In the genomic region with DNA sequence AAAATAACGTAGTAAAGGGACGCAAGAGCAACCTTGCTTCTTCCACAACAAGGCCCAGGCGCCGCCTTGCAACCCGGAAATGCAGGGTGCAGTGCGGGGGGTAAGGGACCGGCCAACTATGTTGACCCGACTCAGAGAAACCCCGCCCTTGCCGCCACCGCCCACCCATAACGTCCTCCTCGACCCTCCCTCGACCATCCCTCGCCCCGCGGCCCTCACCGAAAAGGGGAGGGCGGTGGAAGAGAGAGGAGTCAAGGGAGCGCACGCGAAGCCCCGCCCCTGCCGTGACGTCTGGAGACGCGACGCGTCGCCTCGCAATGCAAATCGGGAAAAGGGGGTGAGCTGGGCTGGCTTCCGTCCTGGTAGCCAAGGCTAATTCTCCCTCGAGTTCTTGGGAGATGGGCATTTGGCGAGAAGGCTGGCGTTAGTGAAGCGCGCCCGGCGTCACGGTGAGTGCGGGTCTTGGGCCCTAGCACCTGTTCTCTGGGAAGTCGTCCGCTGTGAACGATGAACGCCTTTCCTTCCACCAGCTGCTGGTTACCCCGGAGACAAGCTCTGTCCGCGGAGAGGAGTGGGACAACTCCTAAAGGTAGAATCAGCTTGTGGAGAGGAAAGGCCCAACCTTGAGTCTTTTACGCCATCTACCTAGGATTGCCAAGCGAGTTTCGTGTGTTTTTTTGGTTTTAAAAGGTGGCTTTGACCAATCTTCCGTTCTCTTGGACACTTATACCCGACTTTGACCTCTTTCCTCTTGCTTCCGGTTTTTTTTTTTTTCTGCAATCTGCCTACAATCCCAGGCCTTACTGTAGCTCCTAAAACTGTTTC, we compare ENCODE assay signal across 1 cellular context.
TF ChIP-seq lines count a peak whose summit lies in the region.

Gene USP8, plus strand, starts transcription at position 340 of the 825 bp plus-strand sequence. CDS start 14,669 bp downstream, outside the sequence.

TF ChIP-seq in K562, 482 proteins besides CTCF, POLR2A, EP300 and RAD21 (continued from another document and continues in another):
- TF ChIP-seq, protein P1, sequence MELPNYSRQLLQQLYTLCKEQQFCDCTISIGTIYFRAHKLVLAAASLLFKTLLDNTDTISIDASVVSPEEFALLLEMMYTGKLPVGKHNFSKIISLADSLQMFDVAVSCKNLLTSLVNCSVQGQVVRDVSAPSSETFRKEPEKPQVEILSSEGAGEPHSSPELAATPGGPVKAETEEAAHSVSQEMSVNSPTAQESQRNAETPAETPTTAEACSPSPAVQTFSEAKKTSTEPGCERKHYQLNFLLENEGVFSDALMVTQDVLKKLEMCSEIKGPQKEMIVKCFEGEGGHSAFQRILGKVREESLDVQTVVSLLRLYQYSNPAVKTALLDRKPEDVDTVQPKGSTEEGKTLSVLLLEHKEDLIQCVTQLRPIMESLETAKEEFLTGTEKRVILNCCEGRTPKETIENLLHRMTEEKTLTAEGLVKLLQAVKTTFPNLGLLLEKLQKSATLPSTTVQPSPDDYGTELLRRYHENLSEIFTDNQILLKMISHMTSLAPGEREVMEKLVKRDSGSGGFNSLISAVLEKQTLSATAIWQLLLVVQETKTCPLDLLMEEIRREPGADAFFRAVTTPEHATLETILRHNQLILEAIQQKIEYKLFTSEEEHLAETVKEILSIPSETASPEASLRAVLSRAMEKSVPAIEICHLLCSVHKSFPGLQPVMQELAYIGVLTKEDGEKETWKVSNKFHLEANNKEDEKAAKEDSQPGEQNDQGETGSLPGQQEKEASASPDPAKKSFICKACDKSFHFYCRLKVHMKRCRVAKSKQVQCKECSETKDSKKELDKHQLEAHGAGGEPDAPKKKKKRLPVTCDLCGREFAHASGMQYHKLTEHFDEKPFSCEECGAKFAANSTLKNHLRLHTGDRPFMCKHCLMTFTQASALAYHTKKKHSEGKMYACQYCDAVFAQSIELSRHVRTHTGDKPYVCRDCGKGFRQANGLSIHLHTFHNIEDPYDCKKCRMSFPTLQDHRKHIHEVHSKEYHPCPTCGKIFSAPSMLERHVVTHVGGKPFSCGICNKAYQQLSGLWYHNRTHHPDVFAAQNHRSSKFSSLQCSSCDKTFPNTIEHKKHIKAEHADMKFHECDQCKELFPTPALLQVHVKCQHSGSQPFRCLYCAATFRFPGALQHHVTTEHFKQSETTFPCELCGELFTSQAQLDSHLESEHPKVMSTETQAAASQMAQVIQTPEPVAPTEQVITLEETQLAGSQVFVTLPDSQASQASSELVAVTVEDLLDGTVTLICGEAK (IDR thresholded peaks at IDR 0.05) = peak; percentile 43; the same call in 1 of the 2 replicates
- TF ChIP-seq, protein P1 (CRISPR knock-in tag; IDR thresholded peaks at IDR 0.05) = no peak
- TF ChIP-seq NFXL1 (CRISPR knock-in tag; IDR thresholded peaks at IDR 0.05) = no peak
- TF ChIP-seq, protein P2, sequence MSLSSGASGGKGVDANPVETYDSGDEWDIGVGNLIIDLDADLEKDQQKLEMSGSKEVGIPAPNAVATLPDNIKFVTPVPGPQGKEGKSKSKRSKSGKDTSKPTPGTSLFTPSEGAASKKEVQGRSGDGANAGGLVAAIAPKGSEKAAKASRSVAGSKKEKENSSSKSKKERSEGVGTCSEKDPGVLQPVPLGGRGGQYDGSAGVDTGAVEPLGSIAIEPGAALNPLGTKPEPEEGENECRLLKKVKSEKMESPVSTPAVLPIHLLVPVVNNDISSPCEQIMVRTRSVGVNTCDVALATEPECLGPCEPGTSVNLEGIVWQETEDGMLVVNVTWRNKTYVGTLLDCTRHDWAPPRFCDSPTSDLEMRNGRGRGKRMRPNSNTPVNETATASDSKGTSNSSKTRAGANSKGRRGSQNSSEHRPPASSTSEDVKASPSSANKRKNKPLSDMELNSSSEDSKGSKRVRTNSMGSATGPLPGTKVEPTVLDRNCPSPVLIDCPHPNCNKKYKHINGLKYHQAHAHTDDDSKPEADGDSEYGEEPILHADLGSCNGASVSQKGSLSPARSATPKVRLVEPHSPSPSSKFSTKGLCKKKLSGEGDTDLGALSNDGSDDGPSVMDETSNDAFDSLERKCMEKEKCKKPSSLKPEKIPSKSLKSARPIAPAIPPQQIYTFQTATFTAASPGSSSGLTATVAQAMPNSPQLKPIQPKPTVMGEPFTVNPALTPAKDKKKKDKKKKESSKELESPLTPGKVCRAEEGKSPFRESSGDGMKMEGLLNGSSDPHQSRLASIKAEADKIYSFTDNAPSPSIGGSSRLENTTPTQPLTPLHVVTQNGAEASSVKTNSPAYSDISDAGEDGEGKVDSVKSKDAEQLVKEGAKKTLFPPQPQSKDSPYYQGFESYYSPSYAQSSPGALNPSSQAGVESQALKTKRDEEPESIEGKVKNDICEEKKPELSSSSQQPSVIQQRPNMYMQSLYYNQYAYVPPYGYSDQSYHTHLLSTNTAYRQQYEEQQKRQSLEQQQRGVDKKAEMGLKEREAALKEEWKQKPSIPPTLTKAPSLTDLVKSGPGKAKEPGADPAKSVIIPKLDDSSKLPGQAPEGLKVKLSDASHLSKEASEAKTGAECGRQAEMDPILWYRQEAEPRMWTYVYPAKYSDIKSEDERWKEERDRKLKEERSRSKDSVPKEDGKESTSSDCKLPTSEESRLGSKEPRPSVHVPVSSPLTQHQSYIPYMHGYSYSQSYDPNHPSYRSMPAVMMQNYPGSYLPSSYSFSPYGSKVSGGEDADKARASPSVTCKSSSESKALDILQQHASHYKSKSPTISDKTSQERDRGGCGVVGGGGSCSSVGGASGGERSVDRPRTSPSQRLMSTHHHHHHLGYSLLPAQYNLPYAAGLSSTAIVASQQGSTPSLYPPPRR (CRISPR knock-in tag; IDR thresholded peaks at IDR 0.05; ENCODE audit: borderline replicate concordance) = 0 out of 2 replicates have a peak, but pooled peaks have one; percentile 33
- peak; percentile 5; the same call in 1 of the 2 replicates for TF ChIP-seq TEAD4 (IDR thresholded peaks at IDR 0.05; ENCODE audit: low read length)
- TF ChIP-seq TEAD4 (CRISPR knock-in tag; IDR thresholded peaks at IDR 0.05; ENCODE audit: borderline replicate concordance) = no peak
- TF ChIP-seq HNRNPLL (IDR thresholded peaks at IDR 0.05; ENCODE audit: low read depth, low read length, poor library complexity, severe bottlenecking) = peak; percentile 61
- TF ChIP-seq RCOR1 (IDR thresholded peaks at IDR 0.05; ENCODE audit: borderline replicate concordance in 1 of 2, low read depth in 2 of 2, low read length in 2 of 2) = no peak
- peak; percentile 52; the same call in 1 of the 2 replicates for TF ChIP-seq SOX6 (IDR thresholded peaks at IDR 0.05)
- no peak for TF ChIP-seq ZNF282 (CRISPR knock-in tag; IDR thresholded peaks at IDR 0.05)
- peak; percentile 78; the same call in 1 of the 2 replicates for TF ChIP-seq ETV5 (CRISPR knock-in tag; IDR thresholded peaks at IDR 0.05; ENCODE audit: low read depth)
- no peak for TF ChIP-seq ZNF197 (CRISPR knock-in tag; IDR thresholded peaks at IDR 0.05; ENCODE audit: low read depth)
- TF ChIP-seq SMARCC2 (IDR thresholded peaks at IDR 0.05; ENCODE audit: low read depth) = no peak
- no peak for TF ChIP-seq ZNF184 (CRISPR knock-in tag; IDR thresholded peaks at IDR 0.05)
- no peak for TF ChIP-seq ZNF124 (CRISPR knock-in tag; IDR thresholded peaks at IDR 0.05)
- TF ChIP-seq U2AF2 (optimal IDR thresholded peaks at IDR 0.05; ENCODE audit: low read depth, low read length) = no peak
- no peak for TF ChIP-seq ZFP30 (CRISPR knock-in tag; IDR thresholded peaks at IDR 0.05; ENCODE audit: borderline replicate concordance)
- TF ChIP-seq XRCC3 (IDR thresholded peaks at IDR 0.05) = no peak
- TF ChIP-seq KHSRP (IDR thresholded peaks at IDR 0.05) = no peak; the same call in 1 of the 2 replicates
- no peak for TF ChIP-seq FOXO4 (CRISPR knock-in tag; IDR thresholded peaks at IDR 0.05)
- peak; percentile 35; the same call in 1 of the 2 replicates for TF ChIP-seq NR4A1 (CRISPR knock-in tag; IDR thresholded peaks at IDR 0.05)
- no peak for TF ChIP-seq NR4A1 (tag; IDR thresholded peaks at IDR 0.05)
- TF ChIP-seq PHF8 (IDR thresholded peaks at IDR 0.05; ENCODE audit: borderline replicate concordance, low read length) = peak; percentile 99
- peak; percentile 94 for TF ChIP-seq POLR2G (IDR thresholded peaks at IDR 0.05; ENCODE audit: low read depth, low read length)
- peak; percentile 96 for TF ChIP-seq SP1 (CRISPR knock-in tag; IDR thresholded peaks at IDR 0.05)
- no peak for TF ChIP-seq POLR3G (IDR thresholded peaks at IDR 0.05; ENCODE audit: extremely low read depth, insufficient read length, insufficient replicate concordance)
- TF ChIP-seq, protein P3, sequence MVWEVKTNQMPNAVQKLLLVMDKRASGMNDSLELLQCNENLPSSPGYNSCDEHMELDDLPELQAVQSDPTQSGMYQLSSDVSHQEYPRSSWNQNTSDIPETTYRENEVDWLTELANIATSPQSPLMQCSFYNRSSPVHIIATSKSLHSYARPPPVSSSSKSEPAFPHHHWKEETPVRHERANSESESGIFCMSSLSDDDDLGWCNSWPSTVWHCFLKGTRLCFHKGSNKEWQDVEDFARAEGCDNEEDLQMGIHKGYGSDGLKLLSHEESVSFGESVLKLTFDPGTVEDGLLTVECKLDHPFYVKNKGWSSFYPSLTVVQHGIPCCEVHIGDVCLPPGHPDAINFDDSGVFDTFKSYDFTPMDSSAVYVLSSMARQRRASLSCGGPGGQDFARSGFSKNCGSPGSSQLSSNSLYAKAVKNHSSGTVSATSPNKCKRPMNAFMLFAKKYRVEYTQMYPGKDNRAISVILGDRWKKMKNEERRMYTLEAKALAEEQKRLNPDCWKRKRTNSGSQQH (CRISPR knock-in tag; IDR thresholded peaks at IDR 0.05) = no peak
- TF ChIP-seq RBBP5 (IDR thresholded peaks at IDR 0.05; ENCODE audit: borderline replicate concordance, insufficient read depth, low read length, poor library complexity, severe bottlenecking) = peak; percentile 92
- no peak for TF ChIP-seq FOXJ2 (tag; IDR thresholded peaks at IDR 0.05)
- no peak for TF ChIP-seq ZNF133 (CRISPR knock-in tag; IDR thresholded peaks at IDR 0.05)
- TF ChIP-seq SP2 (IDR thresholded peaks at IDR 0.05; ENCODE audit: extremely low read depth, low read depth, low read length, poor library complexity, severe bottlenecking) = no peak
- TF ChIP-seq NCOA6 (IDR thresholded peaks at IDR 0.05) = no peak
- TF ChIP-seq ETS2 (tag; IDR thresholded peaks at IDR 0.05; ENCODE audit: borderline replicate concordance, poor library complexity, severe bottlenecking) = no peak
- no peak for TF ChIP-seq ZBTB49 (CRISPR knock-in tag; IDR thresholded peaks at IDR 0.05; ENCODE audit: borderline replicate concordance)
- TF ChIP-seq CHD2 (IDR thresholded peaks at IDR 0.05; ENCODE audit: low read depth, low read length) = no peak
- no peak for TF ChIP-seq ZNF134 (CRISPR knock-in tag; conservative IDR thresholded peaks at IDR 0.05)
- TF ChIP-seq SNIP1 (IDR thresholded peaks at IDR 0.05; ENCODE audit: low read depth) = no peak
- TF ChIP-seq EWSR1 (IDR thresholded peaks at IDR 0.05; ENCODE audit: borderline replicate concordance, low read depth, partially characterized antibody) = no peak
- no peak for TF ChIP-seq ARID2 (IDR thresholded peaks at IDR 0.05)
- TF ChIP-seq PCBP1 (IDR thresholded peaks at IDR 0.05; ENCODE audit: low read depth, low read length, poor library complexity, severe bottlenecking) = no peak
- no peak for TF ChIP-seq CBX2 (IDR thresholded peaks at IDR 0.05; ENCODE audit: insufficient read depth, low read length, poor library complexity, severe bottlenecking)
- TF ChIP-seq CTBP1 (IDR thresholded peaks at IDR 0.05; ENCODE audit: borderline replicate concordance) = peak; percentile 66; the same call in 1 of the 2 replicates
- no peak for TF ChIP-seq CBFA2T3 (IDR thresholded peaks at IDR 0.05)
